Comparison of ENCODE assay signal across 12 cellular contexts in genomic region chr1:55813619-55814018, GRCh38.
DNase-seq lines count a peak whose midpoint lies in the region; ATAC-seq and TF ChIP-seq lines count a peak whose summit lies in the region.
"Had no signal": no experiment of that assay in that cellular context is flagged by ENCODE, and none has a peak within 500 bp of the region (broad histone marks: within the 10 kb centered on the region; RNA-seq: fewer than 3 reads in every experiment).

No MANE protein-coding gene starts in this region.

- H3K27ac Mint-ChIP-seq in stimulated activated naive B cell treated with anti-CD40 and anti-IgM and Interleukin-4, amounts not matched to agents 10 μg/mL and 1 μg/mL and 100 μg/mL, for 72 hours, result no peak overlapping the region
- no peak overlapping the region for H3K27ac Mint-ChIP-seq in naive thymus-derived CD8-positive, alpha-beta T cell
- H3K27ac Mint-ChIP-seq: neural progenitor cell had no signal

- no peak for ATAC-seq in stimulated activated naive B cell treated with anti-CD40 and anti-IgM and Interleukin-4, amounts not matched to agents 10 μg/mL and 1 μg/mL and 100 μg/mL, for 72 hours (replicated peaks)
- no peak for ATAC-seq in naive thymus-derived CD8-positive, alpha-beta T cell
- ATAC-seq: K562 had no signal

- H3K9ac ChIP-seq in colonic mucosa (ENCODE audit: low read depth in 2 of 2, low read length in 2 of 2) (no peak overlapping the region), liver (ENCODE audit: low read depth in 1 of 2, low read length in 2 of 2) (no peak overlapping the region)
- H3K9ac ChIP-seq: neural progenitor cell had no signal

- H3K27me3 Mint-ChIP-seq in stimulated activated naive B cell treated with anti-CD40 and anti-IgM and Interleukin-4, amounts not matched to agents 10 μg/mL and 1 μg/mL and 100 μg/mL, for 72 hours, result no peaks in the 10 kb centered on the region
- peaks cover 0 to 4% (median 2%) of the 10 kb centered on the region in 5 donors for H3K27me3 Mint-ChIP-seq in naive thymus-derived CD8-positive, alpha-beta T cell

- H3K4me1 Mint-ChIP-seq in stimulated activated naive B cell treated with anti-CD40 and anti-IgM and Interleukin-4, amounts not matched to agents 10 μg/mL and 1 μg/mL and 100 μg/mL, for 72 hours, result no peaks in the 10 kb centered on the region
- peaks cover 0 to 2% (median 0%) of the 10 kb centered on the region in 4 donors for H3K4me1 Mint-ChIP-seq in naive thymus-derived CD8-positive, alpha-beta T cell
- H3K4me1 Mint-ChIP-seq: neural progenitor cell had no signal

- H3K36me3 ChIP-seq in colonic mucosa, result no peaks in the 10 kb centered on the region
- H3K36me3 ChIP-seq in liver (ENCODE audit: control insufficient read depth in 4 of 4, insufficient read depth in 3 of 4, low read depth in 1 of 4, low read length in 3 of 4), result no peaks in the 10 kb centered on the region
- H3K36me3 ChIP-seq in vagina, result no peaks in the 10 kb centered on the region
- H3K36me3 ChIP-seq: neural progenitor cell, WERI-Rb-1 had no signal

- DNase-seq in LHCN-M2 (ENCODE audit: low read depth), result peak; percentile 70
- peak; percentile 22 for DNase-seq in colonic mucosa
- peak in 1 of 2 donors; percentile 91 for DNase-seq in vagina (ENCODE audit: extremely low spot score in 2 of 2)
- DNase-seq in stimulated activated naive B cell treated with anti-CD40 and anti-IgM and Interleukin-4, amounts not matched to agents 10 μg/mL and 1 μg/mL and 100 μg/mL, for 72 hours, result no peak
- no peak for DNase-seq in naive thymus-derived CD8-positive, alpha-beta T cell
- DNase-seq in NCI-H510A (lab: John Stamatoyannopoulos, UW), result no peak
- DNase-seq: RPMI8226; stimulated activated CD4-positive, alpha-beta T cell treated with anti-CD3 and anti-CD28 coated beads, Interleukin-2, amount 100 ng/mL, for 24 hours; WERI-Rb-1 had no signal

- H3K9me3 ChIP-seq in colonic mucosa, result no peaks in the 10 kb centered on the region
- no peaks in the 10 kb centered on the region for H3K9me3 ChIP-seq in liver (ENCODE audit: control insufficient read depth in 4 of 4, low read length in 3 of 4)
- H3K9me3 ChIP-seq in vagina, result no peaks in the 10 kb centered on the region

- POLR2A ChIA-PET in naive thymus-derived CD8-positive, alpha-beta T cell (lab: Charles Lee), result no interaction called here

- TF ChIP-seq RAD21 in liver (IDR thresholded peaks at IDR 0.05), result peak; percentile 43 to 52

- H3K36me3 Mint-ChIP-seq in stimulated activated naive B cell treated with anti-CD40 and anti-IgM and Interleukin-4, amounts not matched to agents 10 μg/mL and 1 μg/mL and 100 μg/mL, for 72 hours, result no peaks in the 10 kb centered on the region
- H3K36me3 Mint-ChIP-seq in naive thymus-derived CD8-positive, alpha-beta T cell, result no peaks in the 10 kb centered on the region
- H3K36me3 Mint-ChIP-seq: neural progenitor cell had no signal

- no peaks in the 10 kb centered on the region for H3K27me3 ChIP-seq in colonic mucosa
- no peaks in the 10 kb centered on the region for H3K27me3 ChIP-seq in liver (ENCODE audit: control insufficient read depth in 4 of 4, insufficient read depth in 4 of 4, low read length in 3 of 4)
- H3K27me3 ChIP-seq in vagina, result no peaks in the 10 kb centered on the region
- H3K27me3 ChIP-seq: neural progenitor cell had no signal

- WGBS in liver, result 38% methylated on average over 3 of the region's 3 CpGs

- H3K27ac ChIP-seq in colonic mucosa (no peak overlapping the region), liver (ENCODE audit: low read depth in 1 of 2, low read length in 2 of 2) (peak overlapping the region in 1 of 2 donors; percentile 39), vagina (peak overlapping the region; percentile 62)
- H3K27ac ChIP-seq: neural progenitor cell, WERI-Rb-1 had no signal

- TF ChIP-seq CTCF in colonic mucosa (IDR thresholded peaks at IDR 0.05) (no peak), liver (IDR thresholded peaks at IDR 0.05; ENCODE audit: low read depth, low read length, missing input control) (no peak), vagina (IDR thresholded peaks at IDR 0.05) (no peak)

- no peaks in the 10 kb centered on the region for H3K9me3 Mint-ChIP-seq in stimulated activated naive B cell treated with anti-CD40 and anti-IgM and Interleukin-4, amounts not matched to agents 10 μg/mL and 1 μg/mL and 100 μg/mL, for 72 hours
- peaks cover 0 to 4% (median 0%) of the 10 kb centered on the region in 9 donors for H3K9me3 Mint-ChIP-seq in naive thymus-derived CD8-positive, alpha-beta T cell
- H3K9me3 Mint-ChIP-seq: neural progenitor cell had no signal

- H3K4me1 ChIP-seq in colonic mucosa (no peaks in the 10 kb centered on the region), liver (ENCODE audit: control insufficient read depth in 4 of 4, insufficient read depth in 4 of 4, low read length in 3 of 4) (peaks cover 0 to 14% (median 7%) of the 10 kb centered on the region in 4 donors), vagina (peaks cover 17% of the 10 kb centered on the region)
- H3K4me1 ChIP-seq: neural progenitor cell had no signal

- no peak overlapping the region for H3K4me3 Mint-ChIP-seq in stimulated activated naive B cell treated with anti-CD40 and anti-IgM and Interleukin-4, amounts not matched to agents 10 μg/mL and 1 μg/mL and 100 μg/mL, for 72 hours
- no peak overlapping the region for H3K4me3 Mint-ChIP-seq in naive thymus-derived CD8-positive, alpha-beta T cell
- H3K4me3 Mint-ChIP-seq: neural progenitor cell had no signal

- intact Hi-C loops in colonic mucosa (cut with DNase I), result no loop called here
- intact Hi-C loops in vagina (cut with DNase I), result no loop called here

- TF ChIP-seq POLR2A in vagina (IDR thresholded peaks at IDR 0.05), result no peak

- H3K4me3 ChIP-seq in colonic mucosa (no peak overlapping the region), liver (ENCODE audit: low read depth in 1 of 3, low read length in 3 of 3) (no peak overlapping the region), vagina (no peak overlapping the region)
- H3K4me3 ChIP-seq: K562, neural progenitor cell had no signal

TF ChIP-seq in liver, 16 proteins besides CTCF, POLR2A, EP300 and RAD21 (continues in another document):
- TF ChIP-seq SP1 (IDR thresholded peaks at IDR 0.05), result peak; percentile 62
- peak in 1 of 2 donors; percentile 84 for TF ChIP-seq JUND (IDR thresholded peaks at IDR 0.05)
- no peak for TF ChIP-seq HNF4G (IDR thresholded peaks at IDR 0.05)
- peak; percentile 43 to 86 for TF ChIP-seq HNF4A (conservative IDR thresholded peaks at IDR 0.05)
- peak; percentile 87 for TF ChIP-seq ATF3 (IDR thresholded peaks at IDR 0.05)
- TF ChIP-seq ZBTB33 (IDR thresholded peaks at IDR 0.05), result peak; percentile 81
- TF ChIP-seq EGR1 (IDR thresholded peaks at IDR 0.05; ENCODE audit: low read depth in 2 of 2), result peak in 1 of 2 donors; percentile 96
- TF ChIP-seq TAF1 (conservative IDR thresholded peaks at IDR 0.05), result no peak
- TF ChIP-seq MAX (IDR thresholded peaks at IDR 0.05), result peak; percentile 95
- TF ChIP-seq FOXA1 (IDR thresholded peaks at IDR 0.05), result peak; percentile 31
- peak; percentile 59 to 90 for TF ChIP-seq RXRA (IDR thresholded peaks at IDR 0.05)
- TF ChIP-seq FOXA2 (IDR thresholded peaks at IDR 0.05), result peak; percentile 44
- peak; percentile 63 for TF ChIP-seq REST (IDR thresholded peaks at IDR 0.05)
- no peak for TF ChIP-seq NR2F2 (IDR thresholded peaks at IDR 0.05)
- TF ChIP-seq YY1 (IDR thresholded peaks at IDR 0.05), result peak; percentile 81

Comparison
In these comparisons a context has a peak if more than half of its experiments do, and no peak if none do; other contexts are left out.
1. DNase-seq: peak in LHCN-M2 (single experiment) and colonic mucosa (single experiment); none in stimulated activated naive B cell treated with anti-CD40 and anti-IgM and Interleukin-4, amounts not matched to agents 10 μg/mL and 1 μg/mL and 100 μg/mL, for 72 hours (single experiment), naive thymus-derived CD8-positive, alpha-beta T cell (0 of 10) and NCI-H510A (single experiment).